Comparison of ENCODE assay signal across 1 cellular context in genomic region chr20:2519115-2519815, GRCh38.
TF ChIP-seq lines count a peak whose summit lies in the region.

No MANE protein-coding gene starts in this region.

TF ChIP-seq in K562, 482 proteins besides CTCF, POLR2A, EP300 and RAD21:
- TF ChIP-seq HDAC2 (IDR thresholded peaks at IDR 0.05) = no peak
